1 cellular context compared by ENCODE assay signal in the genomic region with DNA sequence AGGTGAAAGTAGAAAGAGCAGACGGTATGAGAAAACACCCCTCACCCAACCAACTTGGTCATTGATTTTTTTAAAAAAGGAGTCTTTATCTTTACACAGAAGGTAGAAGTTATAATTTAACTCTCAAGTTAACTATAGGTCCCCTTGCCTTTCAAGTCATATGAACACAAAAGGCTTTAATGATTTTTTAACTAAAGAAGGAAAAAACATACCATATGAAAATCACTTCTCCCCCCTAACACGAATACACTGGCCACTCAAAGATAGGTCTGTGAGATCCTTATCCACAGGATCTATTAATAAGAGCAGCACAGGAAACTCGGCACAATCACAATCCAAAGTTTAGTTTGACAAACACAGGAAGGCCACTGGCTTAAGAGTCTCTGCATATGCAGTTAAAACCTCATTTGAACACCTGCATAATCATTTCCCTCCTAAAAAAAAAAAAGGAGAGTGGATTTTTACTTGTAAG.
TF ChIP-seq lines count a peak whose summit lies in the region.

No MANE protein-coding gene starts in this region.

TF ChIP-seq in HepG2, 621 proteins besides CTCF, POLR2A, EP300 and RAD21 (continued from another document and continues in another):
- TF ChIP-seq ZSCAN29 (CRISPR knock-in tag; conservative IDR thresholded peaks at IDR 0.05) (no peak), TRIM24 (CRISPR knock-in tag; IDR thresholded peaks at IDR 0.05) (no peak), ZNF557 (CRISPR knock-in tag; IDR thresholded peaks at IDR 0.05) (no peak), NKX3-1 (CRISPR knock-in tag; IDR thresholded peaks at IDR 0.05) (no peak), THAP9 (CRISPR knock-in tag; IDR thresholded peaks at IDR 0.05; ENCODE audit: borderline replicate concordance) (no peak), PHF21A (CRISPR knock-in tag; IDR thresholded peaks at IDR 0.05) (peak; percentile 47), ZSCAN12 (CRISPR knock-in tag; IDR thresholded peaks at IDR 0.05) (no peak), ZNF143 (CRISPR knock-in tag; IDR thresholded peaks at IDR 0.05) (no peak), SOX6 (IDR thresholded peaks at IDR 0.05) (no peak), SOX6 (CRISPR knock-in tag; IDR thresholded peaks at IDR 0.05) (peak; percentile 94), ZNF580 (CRISPR knock-in tag; IDR thresholded peaks at IDR 0.05; ENCODE audit: borderline replicate concordance, low read depth) (no peak), TARDBP (CRISPR knock-in tag; IDR thresholded peaks at IDR 0.05) (peak; percentile 60; the same call in 1 of the 2 replicates), ZNF660 (CRISPR knock-in tag; IDR thresholded peaks at IDR 0.05; ENCODE audit: borderline replicate concordance, low read depth) (no peak), ZNF354B (CRISPR knock-in tag; IDR thresholded peaks at IDR 0.05) (no peak), MAFF (IDR thresholded peaks at IDR 0.05; ENCODE audit: low read depth, low read length) (no peak), ADNP (CRISPR knock-in tag; IDR thresholded peaks at IDR 0.05) (no peak), ZNF335 (CRISPR knock-in tag; IDR thresholded peaks at IDR 0.05) (no peak), MXD4 (CRISPR knock-in tag; IDR thresholded peaks at IDR 0.05) (no peak), FOSL1 (CRISPR knock-in tag; IDR thresholded peaks at IDR 0.05; ENCODE audit: borderline replicate concordance) (no peak), NFE2L2 (IDR thresholded peaks at IDR 0.05; ENCODE audit: low read length) (no peak), ZNF331 (CRISPR knock-in tag; IDR thresholded peaks at IDR 0.05) (peak; percentile 37; the same call in 1 of the 2 replicates), U2AF2 (IDR thresholded peaks at IDR 0.05; ENCODE audit: low read depth, low read length) (no peak), NFRKB (IDR thresholded peaks at IDR 0.05) (no peak), ZNF543 (CRISPR knock-in tag; IDR thresholded peaks at IDR 0.05) (no peak), ZNF101 (CRISPR knock-in tag; IDR thresholded peaks at IDR 0.05; ENCODE audit: borderline replicate concordance, low read depth) (no peak), ZZZ3 (CRISPR knock-in tag; IDR thresholded peaks at IDR 0.05; ENCODE audit: borderline replicate concordance) (no peak), ZNF549 (CRISPR knock-in tag; IDR thresholded peaks at IDR 0.05) (no peak), NFYB (CRISPR knock-in tag; IDR thresholded peaks at IDR 0.05) (no peak), ZNF225 (CRISPR knock-in tag; IDR thresholded peaks at IDR 0.05) (no peak), CREB1 (IDR thresholded peaks at IDR 0.05) (no peak), CREB1 (CRISPR knock-in tag; IDR thresholded peaks at IDR 0.05) (peak; percentile 69), CENPT (CRISPR knock-in tag; IDR thresholded peaks at IDR 0.05; ENCODE audit: low read depth) (no peak), PPARG (CRISPR knock-in tag; conservative IDR thresholded peaks at IDR 0.05) (peak; percentile 63; the same call in 1 of the 2 replicates), ZNF33B (CRISPR knock-in tag; IDR thresholded peaks at IDR 0.05) (no peak), ZNF343 (CRISPR knock-in tag; IDR thresholded peaks at IDR 0.05) (no peak), SRSF4 (IDR thresholded peaks at IDR 0.05; ENCODE audit: low read depth, low read length, poor library complexity, severe bottlenecking) (no peak), SP1 (IDR thresholded peaks at IDR 0.05) (no peak), SP1 (CRISPR knock-in tag; IDR thresholded peaks at IDR 0.05) (no peak), CAMTA2 (CRISPR knock-in tag; IDR thresholded peaks at IDR 0.05; ENCODE audit: borderline replicate concordance) (no peak), MNT (IDR thresholded peaks at IDR 0.05) (no peak), HMGXB4 (CRISPR knock-in tag; IDR thresholded peaks at IDR 0.05; ENCODE audit: borderline replicate concordance in 1 of 2, low read depth in 1 of 2) (no peak), PCBP2 (optimal IDR thresholded peaks at IDR 0.05; ENCODE audit: low read depth, low read length, poor library complexity, severe bottlenecking) (no peak), ATF7 (IDR thresholded peaks at IDR 0.05) (no peak), ATF7 (CRISPR knock-in tag; IDR thresholded peaks at IDR 0.05) (no peak), HNRNPL (IDR thresholded peaks at IDR 0.05; ENCODE audit: low read depth, low read length) (no peak), SMARCE1 (IDR thresholded peaks at IDR 0.05; ENCODE audit: borderline replicate concordance) (no peak), BCL6 (CRISPR knock-in tag; IDR thresholded peaks at IDR 0.05) (peak; percentile 71), ZNF569 (CRISPR knock-in tag; IDR thresholded peaks at IDR 0.05; ENCODE audit: borderline replicate concordance) (no peak), TFDP1 (CRISPR knock-in tag; IDR thresholded peaks at IDR 0.05; ENCODE audit: borderline replicate concordance) (no peak), RBM22 (optimal IDR thresholded peaks at IDR 0.05; ENCODE audit: low read length) (no peak), RNF2 (conservative IDR thresholded peaks at IDR 0.05; ENCODE audit: low read depth) (no peak), ZKSCAN8 (CRISPR knock-in tag; IDR thresholded peaks at IDR 0.05; ENCODE audit: borderline replicate concordance) (no peak), MAFK (conservative IDR thresholded peaks at IDR 0.05 in 1 of 2, IDR thresholded peaks at IDR 0.05 in 1 of 2; ENCODE audit: low read length in 2 of 2) (no peak), ZNF616 (CRISPR knock-in tag; IDR thresholded peaks at IDR 0.05; ENCODE audit: low read depth) (no peak), CENPX (CRISPR knock-in tag; IDR thresholded peaks at IDR 0.05) (no peak), PAWR (CRISPR knock-in tag; IDR thresholded peaks at IDR 0.05; ENCODE audit: borderline replicate concordance) (no peak), SP2 (CRISPR knock-in tag; IDR thresholded peaks at IDR 0.05) (no peak)
- TF ChIP-seq, protein P1, sequence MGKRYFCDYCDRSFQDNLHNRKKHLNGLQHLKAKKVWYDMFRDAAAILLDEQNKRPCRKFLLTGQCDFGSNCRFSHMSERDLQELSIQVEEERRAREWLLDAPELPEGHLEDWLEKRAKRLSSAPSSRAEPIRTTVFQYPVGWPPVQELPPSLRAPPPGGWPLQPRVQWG (CRISPR knock-in tag; IDR thresholded peaks at IDR 0.05; ENCODE audit: borderline replicate concordance, low read depth), result no peak
- TF ChIP-seq, protein P2, sequence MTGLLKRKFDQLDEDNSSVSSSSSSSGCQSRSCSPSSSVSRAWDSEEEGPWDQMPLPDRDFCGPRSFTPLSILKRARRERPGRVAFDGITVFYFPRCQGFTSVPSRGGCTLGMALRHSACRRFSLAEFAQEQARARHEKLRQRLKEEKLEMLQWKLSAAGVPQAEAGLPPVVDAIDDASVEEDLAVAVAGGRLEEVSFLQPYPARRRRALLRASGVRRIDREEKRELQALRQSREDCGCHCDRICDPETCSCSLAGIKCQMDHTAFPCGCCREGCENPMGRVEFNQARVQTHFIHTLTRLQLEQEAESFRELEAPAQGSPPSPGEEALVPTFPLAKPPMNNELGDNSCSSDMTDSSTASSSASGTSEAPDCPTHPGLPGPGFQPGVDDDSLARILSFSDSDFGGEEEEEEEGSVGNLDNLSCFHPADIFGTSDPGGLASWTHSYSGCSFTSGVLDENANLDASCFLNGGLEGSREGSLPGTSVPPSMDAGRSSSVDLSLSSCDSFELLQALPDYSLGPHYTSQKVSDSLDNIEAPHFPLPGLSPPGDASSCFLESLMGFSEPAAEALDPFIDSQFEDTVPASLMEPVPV (CRISPR knock-in tag; IDR thresholded peaks at IDR 0.05), result no peak
- TF ChIP-seq, protein P3, sequence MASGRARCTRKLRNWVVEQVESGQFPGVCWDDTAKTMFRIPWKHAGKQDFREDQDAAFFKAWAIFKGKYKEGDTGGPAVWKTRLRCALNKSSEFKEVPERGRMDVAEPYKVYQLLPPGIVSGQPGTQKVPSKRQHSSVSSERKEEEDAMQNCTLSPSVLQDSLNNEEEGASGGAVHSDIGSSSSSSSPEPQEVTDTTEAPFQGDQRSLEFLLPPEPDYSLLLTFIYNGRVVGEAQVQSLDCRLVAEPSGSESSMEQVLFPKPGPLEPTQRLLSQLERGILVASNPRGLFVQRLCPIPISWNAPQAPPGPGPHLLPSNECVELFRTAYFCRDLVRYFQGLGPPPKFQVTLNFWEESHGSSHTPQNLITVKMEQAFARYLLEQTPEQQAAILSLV (CRISPR knock-in tag; IDR thresholded peaks at IDR 0.05; ENCODE audit: borderline replicate concordance), result no peak
- TF ChIP-seq, protein P4, sequence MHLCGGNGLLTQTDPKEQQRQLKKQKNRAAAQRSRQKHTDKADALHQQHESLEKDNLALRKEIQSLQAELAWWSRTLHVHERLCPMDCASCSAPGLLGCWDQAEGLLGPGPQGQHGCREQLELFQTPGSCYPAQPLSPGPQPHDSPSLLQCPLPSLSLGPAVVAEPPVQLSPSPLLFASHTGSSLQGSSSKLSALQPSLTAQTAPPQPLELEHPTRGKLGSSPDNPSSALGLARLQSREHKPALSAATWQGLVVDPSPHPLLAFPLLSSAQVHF (CRISPR knock-in tag; IDR thresholded peaks at IDR 0.05), result no peak
- TF ChIP-seq, protein P5, sequence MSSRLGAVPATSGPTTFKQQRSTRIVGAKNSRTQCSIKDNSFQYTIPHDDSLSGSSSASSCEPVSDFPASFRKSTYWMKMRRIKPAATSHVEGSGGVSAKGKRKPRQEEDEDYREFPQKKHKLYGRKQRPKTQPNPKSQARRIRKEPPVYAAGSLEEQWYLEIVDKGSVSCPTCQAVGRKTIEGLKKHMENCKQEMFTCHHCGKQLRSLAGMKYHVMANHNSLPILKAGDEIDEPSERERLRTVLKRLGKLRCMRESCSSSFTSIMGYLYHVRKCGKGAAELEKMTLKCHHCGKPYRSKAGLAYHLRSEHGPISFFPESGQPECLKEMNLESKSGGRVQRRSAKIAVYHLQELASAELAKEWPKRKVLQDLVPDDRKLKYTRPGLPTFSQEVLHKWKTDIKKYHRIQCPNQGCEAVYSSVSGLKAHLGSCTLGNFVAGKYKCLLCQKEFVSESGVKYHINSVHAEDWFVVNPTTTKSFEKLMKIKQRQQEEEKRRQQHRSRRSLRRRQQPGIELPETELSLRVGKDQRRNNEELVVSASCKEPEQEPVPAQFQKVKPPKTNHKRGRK (CRISPR knock-in tag; IDR thresholded peaks at IDR 0.05), result no peak
- TF ChIP-seq, protein P6, sequence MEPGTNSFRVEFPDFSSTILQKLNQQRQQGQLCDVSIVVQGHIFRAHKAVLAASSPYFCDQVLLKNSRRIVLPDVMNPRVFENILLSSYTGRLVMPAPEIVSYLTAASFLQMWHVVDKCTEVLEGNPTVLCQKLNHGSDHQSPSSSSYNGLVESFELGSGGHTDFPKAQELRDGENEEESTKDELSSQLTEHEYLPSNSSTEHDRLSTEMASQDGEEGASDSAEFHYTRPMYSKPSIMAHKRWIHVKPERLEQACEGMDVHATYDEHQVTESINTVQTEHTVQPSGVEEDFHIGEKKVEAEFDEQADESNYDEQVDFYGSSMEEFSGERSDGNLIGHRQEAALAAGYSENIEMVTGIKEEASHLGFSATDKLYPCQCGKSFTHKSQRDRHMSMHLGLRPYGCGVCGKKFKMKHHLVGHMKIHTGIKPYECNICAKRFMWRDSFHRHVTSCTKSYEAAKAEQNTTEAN (CRISPR knock-in tag; conservative IDR thresholded peaks at IDR 0.05), result no peak
